11 cellular contexts compared by ENCODE assay signal in the genomic region with DNA sequence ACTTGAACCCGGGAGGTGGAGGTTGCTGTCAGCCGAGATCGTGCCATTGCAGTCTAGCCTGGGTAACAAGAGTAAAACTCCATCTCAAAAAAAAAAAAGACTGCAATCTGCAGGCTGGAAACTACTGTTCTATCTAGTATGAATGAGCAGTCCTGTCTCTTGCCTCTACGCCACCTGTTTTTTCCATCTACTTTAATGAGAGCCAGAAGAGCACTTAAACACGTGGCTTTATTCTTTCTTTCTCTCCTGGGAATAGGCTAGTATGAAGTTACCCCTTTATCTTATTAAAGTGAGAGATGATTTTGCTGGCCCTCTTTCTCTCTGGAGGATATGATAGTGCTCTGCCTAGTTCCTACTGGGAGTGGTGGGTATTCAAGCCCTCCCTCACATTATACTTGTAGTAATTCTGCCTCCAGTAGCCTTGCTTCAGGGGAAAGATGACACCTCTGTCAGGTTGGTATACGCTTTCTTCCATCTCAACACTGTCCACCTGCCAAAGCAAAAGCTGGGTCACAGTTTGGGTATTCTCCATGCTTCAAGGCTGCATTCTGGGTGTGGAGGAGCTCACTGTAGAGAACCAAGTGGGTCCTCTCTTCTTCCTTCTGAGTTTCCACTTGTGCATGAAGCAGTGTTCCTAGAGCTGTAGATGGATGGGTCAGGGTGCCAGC. TPM values are rescaled to one million over a fixed set of nuclear protein-coding genes. Genes with fewer than 3 reads are reported as not detected.
DNase-seq lines count a peak whose midpoint lies in the region; ATAC-seq and TF ChIP-seq lines count a peak whose summit lies in the region.
"Had no signal": no experiment of that assay in that cellular context is flagged by ENCODE, and none has a peak within 500 bp of the region (broad histone marks: within the 10 kb centered on the region; RNA-seq: fewer than 3 reads in every experiment).

No MANE protein-coding gene starts in this region.

- no peaks in the 10 kb centered on the region for H3K36me3 ChIP-seq in GM23248 (ENCODE audit: low read depth)
- H3K36me3 ChIP-seq: thoracic aorta had no signal

- no peaks in the 10 kb centered on the region for H3K9me2 ChIP-seq in GM23248 (ENCODE audit: insufficient read depth)

- H3K4me2 ChIP-seq in GM23248 (ENCODE audit: unreplicated experiment) = peak overlapping the region; percentile 72

- H3K4me3 Mint-ChIP-seq in T-helper 17 cell (peak overlapping the region; percentile 43), nephron (no peak overlapping the region)
- H3K4me3 Mint-ChIP-seq in activated CD8-positive, alpha-beta memory T cell treated with anti-CD3 and anti-CD28 coated beads, Interleukin-2, amount 10 ng/mL, durations not matched to agents 7 days and 5 days = no peak overlapping the region

- H3K4me1 Mint-ChIP-seq in T-helper 17 cell (peaks cover 45% of the 10 kb centered on the region), nephron (peaks cover 62% of the 10 kb centered on the region)
- peaks cover 38% of the 10 kb centered on the region for H3K4me1 Mint-ChIP-seq in activated CD8-positive, alpha-beta memory T cell treated with anti-CD3 and anti-CD28 coated beads, Interleukin-2, amount 10 ng/mL, durations not matched to agents 7 days and 5 days

- peaks cover 89% of the 10 kb centered on the region for H3K79me2 ChIP-seq in GM23248 (ENCODE audit: insufficient read depth)

- H3K9me3 ChIP-seq in GM23248 (ENCODE audit: low read depth) = no peaks in the 10 kb centered on the region
- H3K9me3 ChIP-seq in T-helper 17 cell (ENCODE audit: control insufficient read depth, low read length, poor library complexity, severe bottlenecking) = no peaks in the 10 kb centered on the region
- H3K9me3 ChIP-seq: thoracic aorta had no signal

- CTCF ChIA-PET in activated CD8-positive, alpha-beta memory T cell treated with anti-CD3 and anti-CD28 coated beads, Interleukin-2, amount 10 ng/mL, durations not matched to agents 7 days and 5 days (lab: Charles Lee) = interaction anchor here (0.6 to 9.4 kb wide), 4 partner anchors 16 to 133 kb away, joined by 3 to 98 read pairs (median 26); partner anchors contain the start of gene MAPKBP1

- DNase-seq in GM23248 (no peak), NCI-H1436 treated with DMSO at 0.1 percent for 48 hours (lab: John Stamatoyannopoulos, UW) (peak; percentile 96), T-helper 17 cell (no peak), NOMO-1 treated with dmso at 0.1 percent for 144 hours (lab: John Stamatoyannopoulos, UW; ENCODE audit: unreplicated experiment) (no peak)
- DNase-seq in activated CD8-positive, alpha-beta memory T cell treated with anti-CD3 and anti-CD28 coated beads, Interleukin-2, amount 10 ng/mL, durations not matched to agents 7 days and 5 days = no peak
- DNase-seq: cerebellar nuclear complex, NCI-H510A treated with DMSO at 0.1 percent for 48 hours had no signal

- no peak overlapping the region for H2AFZ ChIP-seq in GM23248

- no peak overlapping the region for H3K4me3 ChIP-seq in GM23248
- H3K4me3 ChIP-seq: thoracic aorta had no signal

- peak overlapping the region; percentile 74 for H3K27ac Mint-ChIP-seq in T-helper 17 cell
- H3K27ac Mint-ChIP-seq in nephron = peak overlapping the region; percentile 5 to 44 (median 16)
- H3K27ac Mint-ChIP-seq in activated CD8-positive, alpha-beta memory T cell treated with anti-CD3 and anti-CD28 coated beads, Interleukin-2, amount 10 ng/mL, durations not matched to agents 7 days and 5 days = no peak overlapping the region

- WGBS in GM23248 (ENCODE audit: low coverage in 1 of 2, low lambda C conversion rate in 2 of 2, missing lambda C conversion rate in 2 of 2), 2 experiments = 74 to 84% methylated on average over 3 to 6 of the region's 6 CpGs

- no peaks in the 10 kb centered on the region for H3K9me3 Mint-ChIP-seq in nephron
- H3K9me3 Mint-ChIP-seq in activated CD8-positive, alpha-beta memory T cell treated with anti-CD3 and anti-CD28 coated beads, Interleukin-2, amount 10 ng/mL, durations not matched to agents 7 days and 5 days (ENCODE audit: low read depth) = no peaks in the 10 kb centered on the region

- no peaks in the 10 kb centered on the region for H3K27me3 ChIP-seq in GM23248 (replicated peaks; ENCODE audit: insufficient read depth)

- ATAC-seq in T-helper 17 cell (no peak), GM21619 (IDR thresholded peaks at IDR 0.05; ENCODE audit: unreplicated experiment) (no peak)
- no peak for ATAC-seq in activated CD8-positive, alpha-beta memory T cell treated with anti-CD3 and anti-CD28 coated beads, Interleukin-2, amount 10 ng/mL, durations not matched to agents 7 days and 5 days
- ATAC-seq: activated CD4-positive, CD25-positive, alpha-beta regulatory T cell treated with anti-CD3 and anti-CD28 coated beads, Interleukin-2, amount 50 U/mL, for 24 hours had no signal

- no peaks in the 10 kb centered on the region for H4K20me1 ChIP-seq in GM23248 (ENCODE audit: insufficient read depth)

- H3K4me1 ChIP-seq in GM23248 (ENCODE audit: insufficient read depth) = peaks cover 51% of the 10 kb centered on the region

- in situ Hi-C loops in GM23248 (cut with MboI) = no loop called here

- H3F3A ChIP-seq in GM23248 (ENCODE audit: insufficient read depth) = peaks cover 51% of the 10 kb centered on the region

- H3K27me3 Mint-ChIP-seq in T-helper 17 cell (no peaks in the 10 kb centered on the region), nephron (ENCODE audit: low read depth) (no peaks in the 10 kb centered on the region)
- H3K27me3 Mint-ChIP-seq in activated CD8-positive, alpha-beta memory T cell treated with anti-CD3 and anti-CD28 coated beads, Interleukin-2, amount 10 ng/mL, durations not matched to agents 7 days and 5 days = no peaks in the 10 kb centered on the region

- H3K36me3 Mint-ChIP-seq in T-helper 17 cell (ENCODE audit: low read depth) = peaks cover 3% of the 10 kb centered on the region
- no peaks in the 10 kb centered on the region for H3K36me3 Mint-ChIP-seq in nephron (ENCODE audit: low read depth)
- H3K36me3 Mint-ChIP-seq in activated CD8-positive, alpha-beta memory T cell treated with anti-CD3 and anti-CD28 coated beads, Interleukin-2, amount 10 ng/mL, durations not matched to agents 7 days and 5 days = peaks cover 2% of the 10 kb centered on the region

- H3K9ac ChIP-seq in GM23248 = no peak overlapping the region

- H3K27ac ChIP-seq in GM23248 = peak overlapping the region; percentile 87

- no peak for TF ChIP-seq CTCF in nephron (IDR thresholded peaks at IDR 0.05; ENCODE audit: unreplicated experiment in 3 of 3)

RNA-seq across cellular contexts. Expression of gene MAPKBP1, which starts 17.8 kb away (rescaled TPM):
- total RNA-seq in GM23248 (2014; rRNA removed; shearing (Covaris generic)) = 8.5 and 12.3 TPM in 2 replicates
- polyA plus RNA-seq in GM23248 (2016; fragmentation: Nextera tagmentation; extraction: Ambion mirVana) = 4.4 and 5.2 TPM in 2 replicates
- 10 to 100 TPM; 30.2 to 34.6 TPM for total RNA-seq in T-helper 17 cell
- total RNA-seq in activated CD8-positive, alpha-beta memory T cell treated with anti-CD3 and anti-CD28 coated beads, Interleukin-2, amount 10 ng/mL, durations not matched to agents 7 days and 5 days = 10 to 100 TPM; 24.7 to 33.1 TPM

RNA-seq across cellular contexts. Expression of gene JMJD7, which starts 35.8 kb away (rescaled TPM):
- 1.3 and 11.7 TPM in 2 replicates for total RNA-seq in GM23248 (2014; rRNA removed; shearing (Covaris generic))
- polyA plus RNA-seq in GM23248 (2016; fragmentation: Nextera tagmentation; extraction: Ambion mirVana) = 3.5 and 5.3 TPM in 2 replicates
- total RNA-seq in T-helper 17 cell = 10 to 100 TPM; 26.7 to 35.6 TPM
- total RNA-seq in activated CD8-positive, alpha-beta memory T cell treated with anti-CD3 and anti-CD28 coated beads, Interleukin-2, amount 10 ng/mL, durations not matched to agents 7 days and 5 days = 10 to 100 TPM; 12.0 to 21.9 TPM

RNA-seq across cellular contexts. Expression of gene PLA2G4B, which starts 46.5 kb away (rescaled TPM):
- 1.4 TPM in 1 of 2 replicates, not detected in the other for total RNA-seq in GM23248 (2014; rRNA removed; shearing (Covaris generic))
- 1.1 and 1.6 TPM in 2 replicates for polyA plus RNA-seq in GM23248 (2016; fragmentation: Nextera tagmentation; extraction: Ambion mirVana)
- 10 to 100 TPM; 23.1 to 34.8 TPM for total RNA-seq in T-helper 17 cell
- total RNA-seq in activated CD8-positive, alpha-beta memory T cell treated with anti-CD3 and anti-CD28 coated beads, Interleukin-2, amount 10 ng/mL, durations not matched to agents 7 days and 5 days = 1 to 10 TPM; 2.8 to 7.7 TPM
